Comparison of ENCODE assay signal across 1 cellular context in the genomic region with DNA sequence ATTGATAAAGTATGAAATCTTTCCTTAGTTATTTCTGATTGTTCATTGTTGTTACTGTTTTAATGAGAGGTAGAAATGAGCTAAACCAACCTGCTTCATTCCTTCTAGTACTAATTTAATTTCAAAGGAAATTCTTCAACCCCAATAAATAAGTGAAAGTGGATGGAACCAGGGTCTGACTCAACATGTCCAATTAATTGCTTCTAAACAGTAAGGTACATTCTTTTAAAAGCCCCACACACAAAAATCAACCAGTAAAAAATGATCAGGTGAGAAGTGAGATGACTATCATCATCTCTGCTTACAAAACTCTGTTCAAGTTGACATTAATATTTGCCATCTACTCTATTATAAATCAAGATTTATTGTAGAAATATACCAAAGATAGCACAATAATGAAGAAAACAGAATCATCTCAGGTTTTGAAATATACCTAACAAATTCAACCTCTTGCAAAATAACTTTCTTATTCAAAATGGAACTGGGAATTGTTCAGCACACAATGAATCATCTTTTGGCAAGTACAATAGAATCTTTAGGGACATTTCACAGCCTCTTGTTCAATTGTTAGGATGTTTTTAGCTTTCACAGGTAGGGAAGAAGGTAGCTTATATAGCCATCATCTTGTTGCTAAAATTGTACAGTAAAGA.
TF ChIP-seq lines count a peak whose summit lies in the region.

No MANE protein-coding gene starts in this region.

TF ChIP-seq in endothelial cell of umbilical vein, 7 proteins besides CTCF, POLR2A, EP300 and RAD21 (continued from another document):
- peak; percentile 30 for TF ChIP-seq FOS (IDR thresholded peaks at IDR 0.05; ENCODE audit: borderline replicate concordance, insufficient read depth, low read length)
